In the genomic region with DNA sequence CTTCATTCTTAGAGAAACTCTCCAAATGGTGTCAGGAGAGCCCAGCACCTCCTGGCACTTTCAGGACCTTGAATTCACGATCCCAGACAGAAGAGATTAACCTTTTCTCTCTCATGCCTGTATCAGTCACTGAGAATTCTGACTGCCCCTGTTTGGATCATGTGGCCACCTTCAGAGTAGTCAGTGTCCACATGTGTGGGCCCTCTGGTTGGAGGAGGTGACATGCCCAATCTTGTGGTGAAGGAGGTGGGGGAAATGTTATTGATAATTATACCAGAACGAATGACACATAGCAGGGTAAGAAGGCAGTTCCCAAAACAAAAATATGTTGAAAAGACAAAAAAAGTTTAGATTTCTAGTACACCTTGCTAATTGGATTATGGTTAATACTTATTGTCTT, we compare ENCODE assay signal across 27 cellular contexts. TPM values are rescaled to one million over a fixed set of nuclear protein-coding genes. Genes with fewer than 3 reads are reported as not detected.
DNase-seq lines count a peak whose midpoint lies in the region; ATAC-seq, FAIRE-seq and TF ChIP-seq lines count a peak whose summit lies in the region.
"Had no signal": no experiment of that assay in that cellular context is flagged by ENCODE, and none has a peak within 500 bp of the region (broad histone marks: within the 10 kb centered on the region; RNA-seq: fewer than 3 reads in every experiment).

No MANE protein-coding gene starts in this region.

- no peak overlapping the region for H3K4me3 ChIP-seq in stomach
- H3K4me3 ChIP-seq in WERI-Rb-1 (ENCODE audit: low read depth, low read length), result no peak overlapping the region
- H3K4me3 ChIP-seq: dorsolateral prefrontal cortex, HAP-1, spleen, suprapubic skin, upper lobe of right lung had no signal

- peaks cover 20 to 34% of the 10 kb centered on the region in 2 donors for H3K36me3 Mint-ChIP-seq in activated naive CD4-positive, alpha-beta T cell treated with anti-CD3 and anti-CD28 coated beads, Interleukin-2, amount 50 U/mL, for 72 hours
- peaks cover 16% of the 10 kb centered on the region for H3K36me3 Mint-ChIP-seq in activated naive CD8-positive, alpha-beta T cell

- H3K27ac ChIP-seq in stomach (no peak overlapping the region), WERI-Rb-1 (no peak overlapping the region)
- H3K27ac ChIP-seq: dorsolateral prefrontal cortex, spleen, suprapubic skin, upper lobe of right lung, VCaP had no signal

- TF ChIP-seq EP300 in stomach (IDR thresholded peaks at IDR 0.05), result no peak

- TF ChIP-seq CTCF in stomach (IDR thresholded peaks at IDR 0.05) (no peak), WERI-Rb-1 (IDR thresholded peaks at IDR 0.05; ENCODE audit: low read depth, low read length) (no peak)

- WGBS in stomach, 5 donors, result 86 to 92% (median 90%) methylated on average over 2 of the region's 2 CpGs

- H3K36me3 ChIP-seq in stomach, result peaks cover 65 to 100% (median 100%) of the 10 kb centered on the region in 4 donors
- H3K36me3 ChIP-seq in WERI-Rb-1, result peaks cover 95% of the 10 kb centered on the region

- no peak overlapping the region for H3K4me3 Mint-ChIP-seq in activated naive CD8-positive, alpha-beta T cell
- H3K4me3 Mint-ChIP-seq: central memory CD8-positive, alpha-beta T cell had no signal

- no peaks in the 10 kb centered on the region for H3K27me3 ChIP-seq in stomach
- H3K27me3 ChIP-seq in WERI-Rb-1 (ENCODE audit: insufficient read depth, low read depth, severe bottlenecking), result no peaks in the 10 kb centered on the region
- H3K27me3 ChIP-seq: dorsolateral prefrontal cortex, spleen, suprapubic skin, upper lobe of right lung had no signal

- H3K4me1 ChIP-seq in stomach, result no peaks in the 10 kb centered on the region
- H3K4me1 ChIP-seq: HAP-1, spleen, suprapubic skin, upper lobe of right lung had no signal

- no peak for TF ChIP-seq POLR2A in stomach (IDR thresholded peaks at IDR 0.05)
- no peak for TF ChIP-seq POLR2A in erythroblast (IDR thresholded peaks at IDR 0.05; ENCODE audit: low read length)

- ATAC-seq in activated naive CD4-positive, alpha-beta T cell treated with anti-CD3 and anti-CD28 coated beads, Interleukin-2, amount 50 U/mL, for 72 hours, result peak; percentile 26 to 79
- ATAC-seq: right cardiac atrium, upper lobe of right lung had no signal

- no peak for DNase-seq in activated naive CD4-positive, alpha-beta T cell treated with anti-CD3 and anti-CD28 coated beads, Interleukin-2, amount 50 U/mL, for 72 hours (ENCODE audit: low spot score in 2 of 2)
- no peak for DNase-seq in activated naive CD4-positive, alpha-beta T cell treated with anti-CD3 and anti-CD28 coated beads, Interleukin-2, amount 50 U/mL, for 16 hours
- DNase-seq in stomach, result no peak
- no peak for DNase-seq in WERI-Rb-1
- no peak for DNase-seq in erythroblast (lab: John Stamatoyannopoulos, UW)
- DNase-seq: activated CD4-positive, alpha-beta T cell treated with anti-CD3 and anti-CD28 coated beads, Interleukin-2, amount 50 U/mL, for 4 hours; activated T-cell treated with anti-CD3 and anti-CD28 coated beads, Interleukin-2, amount 50 U/mL, for 1 hour; C1 segment of cervical spinal cord; dorsolateral prefrontal cortex; head of caudate nucleus; mammary epithelial cell; NCI-H1417; NCI-H2029 treated with DMSO at 0.1 percent for 48 hours; NCI-H526; NK-92 treated with Interleukin-12 subunit alpha and Interleukin-12 subunit beta, amount 100 ng/mL, for 24 hours; right cardiac atrium; Right ventricle myocardium superior; spleen; T-helper 9 cell; upper lobe of right lung had no signal

- intact Hi-C loops in stomach (cut with DNase I; ENCODE audit: low total_unique reads), result no loop called here

- H3K9me3 Mint-ChIP-seq in activated naive CD4-positive, alpha-beta T cell treated with anti-CD3 and anti-CD28 coated beads, Interleukin-2, amount 50 U/mL, for 72 hours, result no peaks in the 10 kb centered on the region
- H3K9me3 Mint-ChIP-seq in activated naive CD8-positive, alpha-beta T cell (ENCODE audit: low read depth), result no peaks in the 10 kb centered on the region
- H3K9me3 Mint-ChIP-seq: central memory CD8-positive, alpha-beta T cell had no signal

- no peaks in the 10 kb centered on the region for H3K9me3 ChIP-seq in stomach
- no peaks in the 10 kb centered on the region for H3K9me3 ChIP-seq in WERI-Rb-1 (ENCODE audit: severe bottlenecking)
- H3K9me3 ChIP-seq: HAP-1, spleen, suprapubic skin, upper lobe of right lung had no signal

- FAIRE-seq in islet of Langerhans (lab: Jason Lieb, UNC), result peak; percentile 13
- FAIRE-seq: GM18507 had no signal

- H3K27ac Mint-ChIP-seq in activated naive CD4-positive, alpha-beta T cell treated with anti-CD3 and anti-CD28 coated beads, Interleukin-2, amount 50 U/mL, for 72 hours, result peak overlapping the region in 1 of 2 donors; percentile 5
- peak overlapping the region; percentile 54 for H3K27ac Mint-ChIP-seq in activated naive CD8-positive, alpha-beta T cell

- peaks cover 6% of the 10 kb centered on the region for H3K4me1 Mint-ChIP-seq in activated naive CD8-positive, alpha-beta T cell (ENCODE audit: low read depth)
- H3K4me1 Mint-ChIP-seq: central memory CD8-positive, alpha-beta T cell had no signal

- H3K27me3 Mint-ChIP-seq in activated naive CD8-positive, alpha-beta T cell, result no peaks in the 10 kb centered on the region
- H3K27me3 Mint-ChIP-seq: central memory CD8-positive, alpha-beta T cell had no signal

RNA-seq across cellular contexts. Expression of a gene that starts 31.7 kb away (rescaled TPM):
- total RNA-seq in activated naive CD4-positive, alpha-beta T cell treated with anti-CD3 and anti-CD28 coated beads, Interleukin-2, amount 50 U/mL, for 72 hours, result 100 to 1,000 TPM; 114 to 131 TPM
- total RNA-seq in stomach, result 100 to 1,000 TPM in 2 of 5 donors, 10 to 100 TPM in 3; 18.8 to 296 (median 79.3) TPM
- polyA plus RNA-seq in stomach, result 10 to 100 TPM; 25.6 to 39.9 (median 32.8) TPM
